Comparison of ENCODE assay signal across 12 cellular contexts in the genomic region with DNA sequence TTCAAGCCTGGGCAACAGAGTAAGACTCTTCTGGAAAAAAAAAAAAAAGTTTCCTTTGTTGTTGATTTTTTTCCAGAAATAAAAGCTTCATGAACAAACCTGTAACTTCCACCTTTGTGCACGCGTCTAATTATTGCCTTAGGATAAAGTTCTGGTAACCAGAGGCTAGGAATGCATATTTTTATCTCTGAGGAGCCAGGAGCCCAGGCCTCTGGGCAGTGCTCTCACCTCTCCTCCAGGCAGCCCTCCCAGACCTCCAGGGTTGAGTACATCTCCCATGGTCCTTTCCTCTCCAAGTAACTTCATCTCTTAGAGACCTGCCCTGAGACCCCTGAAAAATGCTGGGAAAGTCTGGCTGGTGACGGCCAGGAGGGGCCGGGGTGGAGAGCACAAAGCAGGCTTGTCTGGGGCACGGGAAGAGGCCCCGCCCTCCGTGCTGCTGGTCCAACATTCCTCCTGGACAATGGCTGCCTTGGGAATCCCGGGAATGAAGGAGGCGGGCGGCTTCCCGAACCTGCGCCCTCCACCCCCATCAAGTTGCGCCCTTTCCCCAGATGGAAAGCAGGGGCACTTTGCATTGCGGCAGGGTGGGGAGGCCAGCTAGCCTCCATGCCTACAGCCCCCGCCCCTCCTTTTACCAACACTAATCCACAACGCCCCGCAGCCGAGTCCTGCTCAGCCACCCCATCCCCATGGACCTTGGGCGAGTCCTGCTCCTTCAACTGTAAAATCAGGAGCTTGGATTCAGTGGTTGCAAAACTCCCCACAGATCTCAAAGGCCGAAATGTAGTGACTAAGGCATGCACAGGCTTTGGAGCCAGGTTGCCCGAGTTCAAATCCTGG. TPM values are rescaled to one million over a fixed set of nuclear protein-coding genes. Genes with fewer than 3 reads are reported as not detected.
A peak's percentile ranks its signal among the peaks of the same experiment; 100 is the strongest.
DNase-seq lines count a peak whose midpoint lies in the region; ATAC-seq and TF ChIP-seq lines count a peak whose summit lies in the region.
"Had no signal": no experiment of that assay in that cellular context is flagged by ENCODE, and none has a peak within 500 bp of the region (broad histone marks: within the 10 kb centered on the region; RNA-seq: fewer than 3 reads in every experiment).

No MANE protein-coding gene starts in this region.

- peak; percentile 58 for DNase-seq in NCI-H146 (lab: John Stamatoyannopoulos, UW)
- no peak for DNase-seq in NCI-H146 treated with DMSO at 0.1 percent for 48 hours (lab: John Stamatoyannopoulos, UW; ENCODE audit: unreplicated experiment)
- no peak for DNase-seq in esophagus muscularis mucosa (ENCODE audit: extremely low spot score)
- no peak for DNase-seq in right lobe of liver
- no peak for DNase-seq in upper lobe of left lung
- no peak for DNase-seq in SIG-M5 (lab: John Stamatoyannopoulos, UW)
- no peak for DNase-seq in A673 (ENCODE audit: low spot score)
- DNase-seq: cortex of kidney; stimulated activated CD8-positive, alpha-beta memory T cell treated with anti-CD3 and anti-CD28 coated beads, Interleukin-4, amount 100 ng/mL, for 48 hours had no signal

- H3K9me3 ChIP-seq in esophagus muscularis mucosa (no peaks in the 10 kb centered on the region), right lobe of liver (no peaks in the 10 kb centered on the region), upper lobe of left lung (no peaks in the 10 kb centered on the region), A673 (ENCODE audit: low read depth, low read length, poor library complexity, severe bottlenecking) (no peaks in the 10 kb centered on the region)

- H3K36me3 ChIP-seq in esophagus muscularis mucosa, result no peaks in the 10 kb centered on the region
- no peaks in the 10 kb centered on the region for H3K36me3 ChIP-seq in right lobe of liver
- H3K36me3 ChIP-seq in upper lobe of left lung, result no peaks in the 10 kb centered on the region
- no peaks in the 10 kb centered on the region for H3K36me3 ChIP-seq in A673 (ENCODE audit: insufficient read depth, low read length, poor library complexity, severe bottlenecking)

- TF ChIP-seq CTCF in esophagus muscularis mucosa (IDR thresholded peaks at IDR 0.05), result no peak
- TF ChIP-seq CTCF in right lobe of liver (IDR thresholded peaks at IDR 0.05), result no peak
- no peak for TF ChIP-seq CTCF in upper lobe of left lung (IDR thresholded peaks at IDR 0.05)
- no peak for TF ChIP-seq CTCF in A673 (conservative IDR thresholded peaks at IDR 0.05; ENCODE audit: low read depth, low read length)

- POLR2A ChIA-PET in A673 (lab: Charles Lee; ENCODE audit: low non-redundant PET), result no interaction called here

- CTCF ChIA-PET in A673 (lab: Charles Lee), result no interaction called here

- TF ChIP-seq EP300 in esophagus muscularis mucosa (IDR thresholded peaks at IDR 0.05), result no peak
- no peak for TF ChIP-seq EP300 in upper lobe of left lung (IDR thresholded peaks at IDR 0.05)

- 48% methylated on average over 11 of the region's 21 CpGs for WGBS in esophagus muscularis mucosa
- WGBS in right lobe of liver (ENCODE audit: insufficient coverage, low coverage, low lambda C conversion rate, missing lambda C conversion rate), result 45% methylated on average over 9 of the region's 21 CpGs
- 38 to 55% methylated on average over 16 to 21 of the region's 21 CpGs for WGBS in upper lobe of left lung, 2 donors

- H3K4me3 ChIP-seq in esophagus muscularis mucosa (peak overlapping the region; percentile 22 to 51 (median 30)), right lobe of liver (no peak overlapping the region), upper lobe of left lung (peak overlapping the region in 2 of 4 donors; percentile 7 to 29), A673 (ENCODE audit: low read depth, low read length, poor library complexity, severe bottlenecking) (no peak overlapping the region)

- no TSS peak for BruUV-seq in A673 (replicated peaks; lab: Mats Ljungman, UMichigan)

- H3K27me3 ChIP-seq in esophagus muscularis mucosa, result peaks cover 0 to 34% (median 0%) of the 10 kb centered on the region in 4 donors
- H3K27me3 ChIP-seq in right lobe of liver, result no peaks in the 10 kb centered on the region
- H3K27me3 ChIP-seq in upper lobe of left lung, result no peaks in the 10 kb centered on the region
- peaks cover 6% of the 10 kb centered on the region for H3K27me3 ChIP-seq in A673 (replicated peaks; ENCODE audit: insufficient read depth, low read depth, low read length, poor library complexity)

- H3K4me1 ChIP-seq in esophagus muscularis mucosa, result peaks cover 1 to 22% (median 19%) of the 10 kb centered on the region in 4 donors
- no peaks in the 10 kb centered on the region for H3K4me1 ChIP-seq in right lobe of liver
- peaks cover 7 to 20% (median 17%) of the 10 kb centered on the region in 4 donors for H3K4me1 ChIP-seq in upper lobe of left lung
- H3K4me1 ChIP-seq in A673 (ENCODE audit: insufficient read depth, low read length, poor library complexity, severe bottlenecking), result no peaks in the 10 kb centered on the region

- intact Hi-C loops in esophagus muscularis mucosa (cut with DNase I), result no loop called here
- intact Hi-C loops in right lobe of liver (cut with DNase I), result no loop called here
- intact Hi-C loops in A673 (cut with micrococcal nuclease; ENCODE audit: unreplicated experiment), result no loop called here

- ATAC-seq in right lobe of liver (peak; percentile 37 to 71 (median 65)), upper lobe of left lung (ENCODE audit: low FRiP score in 2 of 2) (peak; percentile 7 to 68), HG03378 (IDR thresholded peaks at IDR 0.05; ENCODE audit: unreplicated experiment) (no peak)
- ATAC-seq: HCT116 had no signal

- H3K27ac ChIP-seq in esophagus muscularis mucosa (replicated peaks in 1 of 4) (peak overlapping the region in 1 of 4 donors; percentile 10), right lobe of liver (no peak overlapping the region), upper lobe of left lung (peak overlapping the region in 1 of 4 donors; percentile 26), A673 (ENCODE audit: low read depth, low read length, poor library complexity, severe bottlenecking) (no peak overlapping the region)
- H3K27ac ChIP-seq: 22Rv1 had no signal

- no peak for TF ChIP-seq POLR2A in esophagus muscularis mucosa (IDR thresholded peaks at IDR 0.05; ENCODE audit: low read depth)
- no peak for TF ChIP-seq POLR2A in right lobe of liver (IDR thresholded peaks at IDR 0.05)
- TF ChIP-seq POLR2A in upper lobe of left lung (IDR thresholded peaks at IDR 0.05), result no peak

RNA-seq across cellular contexts. Expression of a gene that starts 7.3 kb away (rescaled TPM):
- total RNA-seq in esophagus muscularis mucosa (under 1 TPM; 0.23 to 0.42 (median 0.36) TPM), right lobe of liver (1 to 10 TPM in 2 of 6 experiments, under 1 TPM in 4; 0.14 to 1.8 (median 0.55) TPM), upper lobe of left lung (1 to 10 TPM in 2 of 6 donors, under 1 TPM in 3, not detected in 1; 0.22 to 1.5 (median 0.39) TPM), A673 (2021) (0.21 and 0.33 TPM in 2 replicates)

RNA-seq across cellular contexts. Expression of a gene that starts 32.1 kb away (rescaled TPM):
- total RNA-seq in esophagus muscularis mucosa (not detected), right lobe of liver (10 to 100 TPM in 1 of 6 experiments, 1 to 10 TPM in 2, not detected in 3; 1.1 to 10.5 (median 2.1) TPM), upper lobe of left lung (not detected), A673 (2021) (not detected in 2 replicates)

RNA-seq across cellular contexts. Expression of a gene that starts 51.5 kb away (rescaled TPM):
- total RNA-seq in esophagus muscularis mucosa, result 100 to 1,000 TPM; 124 to 149 (median 125) TPM
- total RNA-seq in right lobe of liver, result 10 to 100 TPM in 1 of 6 experiments, 1 to 10 TPM in 5; 2.9 to 10.7 (median 6.2) TPM
- total RNA-seq in upper lobe of left lung, result 100 to 1,000 TPM in 4 of 6 donors, 10 to 100 TPM in 2; 62.9 to 265 (median 180) TPM
- 0.17 and 0.28 TPM in 2 replicates for total RNA-seq in A673 (2021)

Comparison
In these comparisons a context has a peak if more than half of its experiments do, and no peak if none do; other contexts are left out.
1. H3K4me3 ChIP-seq: peak in esophagus muscularis mucosa (4 of 4); none in right lobe of liver (0 of 3) and A673 (single experiment).
2. RNA of a gene that starts 51.5 kb away (total RNA-seq): 62.9 to 265 TPM in upper lobe of left lung and 124 to 149 TPM in esophagus muscularis mucosa; 2.9 to 10.7 TPM in right lobe of liver and 0.17 to 0.28 TPM in A673; every median in the first group is over 4 times any median in the second.